8 cellular contexts compared by ENCODE assay signal in genomic region chr5:126339215-126339805, GRCh38.
DNase-seq lines count a peak whose midpoint lies in the region; ATAC-seq and TF ChIP-seq lines count a peak whose summit lies in the region.

No MANE protein-coding gene starts in this region.

- H3K4me1 ChIP-seq in OCI-LY1 (ENCODE audit: insufficient read depth, low read length, severe bottlenecking) (no peaks in the 10 kb centered on the region), heart left ventricle (no peaks in the 10 kb centered on the region)

- H3K4me3 ChIP-seq in OCI-LY1 (ENCODE audit: low read depth, low read length, poor library complexity, severe bottlenecking) (no peak overlapping the region), heart left ventricle (no peak overlapping the region)

- H3K27ac ChIP-seq in OCI-LY1 (ENCODE audit: low read depth, low read length, poor library complexity, severe bottlenecking) (no peak overlapping the region), heart left ventricle (no peak overlapping the region)

- no peaks in the 10 kb centered on the region for H3K9me3 ChIP-seq in OCI-LY1 (ENCODE audit: low read length)
- no peaks in the 10 kb centered on the region for H3K9me3 ChIP-seq in heart left ventricle

- no peaks in the 10 kb centered on the region for H3K79me2 ChIP-seq in OCI-LY1 (ENCODE audit: insufficient read depth, low read length)

- H4K20me1 ChIP-seq in OCI-LY1 (ENCODE audit: insufficient read depth, low read length), result no peaks in the 10 kb centered on the region

- H3K4me2 ChIP-seq in OCI-LY1 (ENCODE audit: low read length), result no peak overlapping the region

- intact Hi-C loops in heart left ventricle (cut with DNase I), result loop anchor here in 7 of 10 donors (1.0 to 10.0 kb wide), 6 partner anchors 199 to 445 kb away; partner anchors contain the start of gene ALDH7A1 (in 4 of the 7)

- DNase-seq in AG08396 (ENCODE audit: low spot score) (peak; percentile 41), heart left ventricle (peak in 2 of 5 donors; percentile 28 to 40), smooth muscle cell of the brain vasculature (ENCODE audit: low read depth, low spot score) (peak; percentile 53)
- peak; percentile 12 for DNase-seq in activated naive CD8-positive, alpha-beta T cell treated with anti-CD3 and anti-CD28 coated beads, Interleukin-2, amount 50 U/mL, for 16 hours (ENCODE audit: low read depth, low spot score)

- TF ChIP-seq POLR2A in heart left ventricle (IDR thresholded peaks at IDR 0.05), result no peak

- H3K27me3 ChIP-seq in OCI-LY1 (ENCODE audit: insufficient read depth, low read length) (no peaks in the 10 kb centered on the region), heart left ventricle (peaks cover 0 to 7% (median 0%) of the 10 kb centered on the region in 9 donors)

- no peak overlapping the region for H2AFZ ChIP-seq in OCI-LY1 (ENCODE audit: low read length)

- H3K9me2 ChIP-seq in OCI-LY1 (ENCODE audit: low read depth, low read length), result no peaks in the 10 kb centered on the region

- TF ChIP-seq CTCF in GM12872 (IDR thresholded peaks at IDR 0.05; ENCODE audit: insufficient read depth, low read depth, low read length) (peak; percentile 67), OCI-LY1 (IDR thresholded peaks at IDR 0.05; ENCODE audit: low read length) (peak; percentile 87), heart left ventricle (IDR thresholded peaks at IDR 0.05) (peak; percentile 79 to 93 (median 86))

- H3F3A ChIP-seq in OCI-LY1 (ENCODE audit: insufficient read depth, low read length), result no peaks in the 10 kb centered on the region

- no peak overlapping the region for H3K9ac ChIP-seq in OCI-LY1 (ENCODE audit: low read length)

- peak; percentile 66 for ATAC-seq in HG03342 (IDR thresholded peaks at IDR 0.05; ENCODE audit: unreplicated experiment)
- no peak for ATAC-seq in heart left ventricle
- no peak for ATAC-seq in HG03196 (IDR thresholded peaks at IDR 0.05; ENCODE audit: unreplicated experiment)

- 25 to 27% (median 26%) methylated on average over 4 of the region's 4 CpGs for WGBS in heart left ventricle, 4 donors

- H3K36me3 ChIP-seq in OCI-LY1 (ENCODE audit: insufficient read depth, low read length), result no peaks in the 10 kb centered on the region
- no peaks in the 10 kb centered on the region for H3K36me3 ChIP-seq in heart left ventricle
